2 cellular contexts compared by ENCODE assay signal in the genomic region with DNA sequence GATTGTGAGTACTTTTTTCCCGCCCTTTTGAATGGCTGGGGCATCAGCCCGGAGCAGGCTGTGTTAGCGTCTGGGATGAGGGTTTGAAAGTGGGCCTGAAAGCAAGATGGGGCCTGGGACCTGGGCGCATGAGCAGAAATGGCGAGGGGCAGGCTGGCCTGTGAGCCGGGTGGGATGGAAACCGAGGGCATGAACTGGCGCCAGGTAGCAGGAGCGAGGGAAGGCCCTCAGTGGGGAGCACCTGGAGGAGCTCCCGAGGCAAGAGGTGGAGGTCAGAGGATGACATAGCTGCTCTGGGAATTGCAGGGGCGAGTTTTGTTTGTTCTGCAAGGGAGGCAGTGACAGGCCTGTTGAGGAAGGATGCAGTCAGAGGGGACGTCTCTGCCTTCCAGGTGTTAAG.
TF ChIP-seq lines count a peak whose summit lies in the region.

No MANE protein-coding gene starts in this region.

TF ChIP-seq in HepG2, 621 proteins besides CTCF, POLR2A, EP300 and RAD21:
- TF ChIP-seq TCF7L2 (IDR thresholded peaks at IDR 0.05; ENCODE audit: low read depth, low read length) (no peak), KLF6 (CRISPR knock-in tag; IDR thresholded peaks at IDR 0.05) (no peak), ZNF263 (CRISPR knock-in tag; IDR thresholded peaks at IDR 0.05) (peak; percentile 67), RNF219 (CRISPR knock-in tag; IDR thresholded peaks at IDR 0.05) (no peak), ZSCAN25 (CRISPR knock-in tag; IDR thresholded peaks at IDR 0.05) (0 out of 2 replicates have a peak, but pooled peaks have one; percentile 43), NCOR1 (IDR thresholded peaks at IDR 0.05; ENCODE audit: borderline replicate concordance, low read length) (no peak), RAD51 (IDR thresholded peaks at IDR 0.05; ENCODE audit: borderline replicate concordance) (no peak)
- TF ChIP-seq, protein P1, sequence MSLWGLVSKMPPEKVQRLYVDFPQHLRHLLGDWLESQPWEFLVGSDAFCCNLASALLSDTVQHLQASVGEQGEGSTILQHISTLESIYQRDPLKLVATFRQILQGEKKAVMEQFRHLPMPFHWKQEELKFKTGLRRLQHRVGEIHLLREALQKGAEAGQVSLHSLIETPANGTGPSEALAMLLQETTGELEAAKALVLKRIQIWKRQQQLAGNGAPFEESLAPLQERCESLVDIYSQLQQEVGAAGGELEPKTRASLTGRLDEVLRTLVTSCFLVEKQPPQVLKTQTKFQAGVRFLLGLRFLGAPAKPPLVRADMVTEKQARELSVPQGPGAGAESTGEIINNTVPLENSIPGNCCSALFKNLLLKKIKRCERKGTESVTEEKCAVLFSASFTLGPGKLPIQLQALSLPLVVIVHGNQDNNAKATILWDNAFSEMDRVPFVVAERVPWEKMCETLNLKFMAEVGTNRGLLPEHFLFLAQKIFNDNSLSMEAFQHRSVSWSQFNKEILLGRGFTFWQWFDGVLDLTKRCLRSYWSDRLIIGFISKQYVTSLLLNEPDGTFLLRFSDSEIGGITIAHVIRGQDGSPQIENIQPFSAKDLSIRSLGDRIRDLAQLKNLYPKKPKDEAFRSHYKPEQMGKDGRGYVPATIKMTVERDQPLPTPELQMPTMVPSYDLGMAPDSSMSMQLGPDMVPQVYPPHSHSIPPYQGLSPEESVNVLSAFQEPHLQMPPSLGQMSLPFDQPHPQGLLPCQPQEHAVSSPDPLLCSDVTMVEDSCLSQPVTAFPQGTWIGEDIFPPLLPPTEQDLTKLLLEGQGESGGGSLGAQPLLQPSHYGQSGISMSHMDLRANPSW (CRISPR knock-in tag; IDR thresholded peaks at IDR 0.05; ENCODE audit: borderline replicate concordance): no peak
- TF ChIP-seq, protein P2, sequence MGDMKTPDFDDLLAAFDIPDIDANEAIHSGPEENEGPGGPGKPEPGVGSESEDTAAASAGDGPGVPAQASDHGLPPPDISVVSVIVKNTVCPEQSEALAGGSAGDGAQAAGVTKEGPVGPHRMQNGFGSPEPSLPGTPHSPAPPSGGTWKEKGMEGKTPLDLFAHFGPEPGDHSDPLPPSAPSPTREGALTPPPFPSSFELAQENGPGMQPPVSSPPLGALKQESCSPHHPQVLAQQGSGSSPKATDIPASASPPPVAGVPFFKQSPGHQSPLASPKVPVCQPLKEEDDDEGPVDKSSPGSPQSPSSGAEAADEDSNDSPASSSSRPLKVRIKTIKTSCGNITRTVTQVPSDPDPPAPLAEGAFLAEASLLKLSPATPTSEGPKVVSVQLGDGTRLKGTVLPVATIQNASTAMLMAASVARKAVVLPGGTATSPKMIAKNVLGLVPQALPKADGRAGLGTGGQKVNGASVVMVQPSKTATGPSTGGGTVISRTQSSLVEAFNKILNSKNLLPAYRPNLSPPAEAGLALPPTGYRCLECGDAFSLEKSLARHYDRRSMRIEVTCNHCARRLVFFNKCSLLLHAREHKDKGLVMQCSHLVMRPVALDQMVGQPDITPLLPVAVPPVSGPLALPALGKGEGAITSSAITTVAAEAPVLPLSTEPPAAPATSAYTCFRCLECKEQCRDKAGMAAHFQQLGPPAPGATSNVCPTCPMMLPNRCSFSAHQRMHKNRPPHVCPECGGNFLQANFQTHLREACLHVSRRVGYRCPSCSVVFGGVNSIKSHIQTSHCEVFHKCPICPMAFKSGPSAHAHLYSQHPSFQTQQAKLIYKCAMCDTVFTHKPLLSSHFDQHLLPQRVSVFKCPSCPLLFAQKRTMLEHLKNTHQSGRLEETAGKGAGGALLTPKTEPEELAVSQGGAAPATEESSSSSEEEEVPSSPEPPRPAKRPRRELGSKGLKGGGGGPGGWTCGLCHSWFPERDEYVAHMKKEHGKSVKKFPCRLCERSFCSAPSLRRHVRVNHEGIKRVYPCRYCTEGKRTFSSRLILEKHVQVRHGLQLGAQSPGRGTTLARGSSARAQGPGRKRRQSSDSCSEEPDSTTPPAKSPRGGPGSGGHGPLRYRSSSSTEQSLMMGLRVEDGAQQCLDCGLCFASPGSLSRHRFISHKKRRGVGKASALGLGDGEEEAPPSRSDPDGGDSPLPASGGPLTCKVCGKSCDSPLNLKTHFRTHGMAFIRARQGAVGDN (CRISPR knock-in tag; IDR thresholded peaks at IDR 0.05): peak; percentile 17; the same call in 1 of the 2 replicates

TF ChIP-seq in H1, 55 proteins besides CTCF, POLR2A, EP300 and RAD21:
- TF ChIP-seq ASH2L (IDR thresholded peaks at IDR 0.05; ENCODE audit: low read length) (no peak), BACH1 (IDR thresholded peaks at IDR 0.05; ENCODE audit: low read length) (no peak)
- TF ChIP-seq, protein P3, sequence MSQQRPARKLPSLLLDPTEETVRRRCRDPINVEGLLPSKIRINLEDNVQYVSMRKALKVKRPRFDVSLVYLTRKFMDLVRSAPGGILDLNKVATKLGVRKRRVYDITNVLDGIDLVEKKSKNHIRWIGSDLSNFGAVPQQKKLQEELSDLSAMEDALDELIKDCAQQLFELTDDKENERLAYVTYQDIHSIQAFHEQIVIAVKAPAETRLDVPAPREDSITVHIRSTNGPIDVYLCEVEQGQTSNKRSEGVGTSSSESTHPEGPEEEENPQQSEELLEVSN (IDR thresholded peaks at IDR 0.05): peak; percentile 78
